In the genomic region with DNA sequence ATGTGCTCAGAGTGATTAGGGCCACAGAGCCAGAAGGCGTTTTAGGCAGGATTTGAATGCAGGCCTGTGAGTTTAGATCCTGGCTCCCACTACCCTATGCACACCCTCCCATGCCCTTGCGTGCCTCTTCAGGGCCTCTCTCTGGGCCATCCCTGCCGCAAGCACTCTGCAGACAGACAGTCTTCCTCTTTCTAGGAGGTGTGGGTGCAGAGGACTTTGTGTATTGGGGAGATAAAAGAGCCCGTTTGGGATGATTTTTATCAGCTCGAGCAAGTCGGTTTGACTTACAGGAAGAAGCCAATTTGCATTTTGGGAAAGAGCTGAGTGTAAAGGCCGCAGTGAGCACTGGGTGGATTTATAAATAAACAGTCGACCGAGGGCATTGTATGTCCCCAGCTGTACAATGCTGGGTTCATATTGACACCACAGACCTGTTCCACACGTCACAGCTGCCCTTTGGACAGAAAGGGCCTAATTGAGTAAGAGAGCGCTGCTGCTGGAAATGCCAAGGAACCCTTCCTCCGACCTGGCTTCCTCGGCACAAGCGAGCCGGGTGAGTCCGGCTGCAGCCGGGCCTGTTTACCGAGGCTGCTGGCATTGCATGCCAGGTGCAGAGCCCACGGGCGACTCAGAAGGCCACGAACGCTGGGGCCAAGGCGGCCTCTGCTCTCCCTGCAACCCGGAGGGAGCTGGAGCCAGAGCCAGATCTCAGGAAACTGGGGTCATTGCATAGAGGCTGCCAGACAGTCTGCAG, we compare ENCODE assay signal across 1 cellular context.
A peak's percentile ranks its signal among the peaks of the same experiment; 100 is the strongest.
TF ChIP-seq lines count a peak whose summit lies in the region.

No MANE protein-coding gene starts in this region.

TF ChIP-seq in HepG2, 621 proteins besides CTCF, POLR2A, EP300 and RAD21 (continued from another document and continues in another):
- TF ChIP-seq, protein P1, sequence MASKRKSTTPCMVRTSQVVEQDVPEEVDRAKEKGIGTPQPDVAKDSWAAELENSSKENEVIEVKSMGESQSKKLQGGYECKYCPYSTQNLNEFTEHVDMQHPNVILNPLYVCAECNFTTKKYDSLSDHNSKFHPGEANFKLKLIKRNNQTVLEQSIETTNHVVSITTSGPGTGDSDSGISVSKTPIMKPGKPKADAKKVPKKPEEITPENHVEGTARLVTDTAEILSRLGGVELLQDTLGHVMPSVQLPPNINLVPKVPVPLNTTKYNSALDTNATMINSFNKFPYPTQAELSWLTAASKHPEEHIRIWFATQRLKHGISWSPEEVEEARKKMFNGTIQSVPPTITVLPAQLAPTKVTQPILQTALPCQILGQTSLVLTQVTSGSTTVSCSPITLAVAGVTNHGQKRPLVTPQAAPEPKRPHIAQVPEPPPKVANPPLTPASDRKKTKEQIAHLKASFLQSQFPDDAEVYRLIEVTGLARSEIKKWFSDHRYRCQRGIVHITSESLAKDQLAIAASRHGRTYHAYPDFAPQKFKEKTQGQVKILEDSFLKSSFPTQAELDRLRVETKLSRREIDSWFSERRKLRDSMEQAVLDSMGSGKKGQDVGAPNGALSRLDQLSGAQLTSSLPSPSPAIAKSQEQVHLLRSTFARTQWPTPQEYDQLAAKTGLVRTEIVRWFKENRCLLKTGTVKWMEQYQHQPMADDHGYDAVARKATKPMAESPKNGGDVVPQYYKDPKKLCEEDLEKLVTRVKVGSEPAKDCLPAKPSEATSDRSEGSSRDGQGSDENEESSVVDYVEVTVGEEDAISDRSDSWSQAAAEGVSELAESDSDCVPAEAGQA (IDR thresholded peaks at IDR 0.05; ENCODE audit: low read depth), result peak; percentile 42; the same call in 1 of the 2 replicates
- TF ChIP-seq, protein P1 (CRISPR knock-in tag; IDR thresholded peaks at IDR 0.05; ENCODE audit: borderline replicate concordance), result no peak
- TF ChIP-seq MBD4 (IDR thresholded peaks at IDR 0.05; ENCODE audit: borderline replicate concordance, low read length), result no peak
- TF ChIP-seq ZNF496 (CRISPR knock-in tag; IDR thresholded peaks at IDR 0.05; ENCODE audit: insufficient replicate concordance), result no peak
- no peak for TF ChIP-seq NONO (IDR thresholded peaks at IDR 0.05)
- peak; percentile 64; the same call in 1 of the 2 replicates for TF ChIP-seq NONO (CRISPR knock-in tag; conservative IDR thresholded peaks at IDR 0.05)
- TF ChIP-seq, protein P2, sequence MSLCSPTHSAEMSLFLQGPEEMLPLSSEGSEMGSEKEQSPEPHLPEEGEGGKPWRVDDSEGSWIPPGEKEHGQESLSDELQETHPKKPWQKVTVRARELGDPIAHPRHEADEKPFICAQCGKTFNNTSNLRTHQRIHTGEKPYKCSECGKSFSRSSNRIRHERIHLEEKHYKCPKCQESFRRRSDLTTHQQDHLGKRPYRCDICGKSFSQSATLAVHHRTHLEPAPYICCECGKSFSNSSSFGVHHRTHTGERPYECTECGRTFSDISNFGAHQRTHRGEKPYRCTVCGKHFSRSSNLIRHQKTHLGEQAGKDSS (CRISPR knock-in tag; IDR thresholded peaks at IDR 0.05; ENCODE audit: borderline replicate concordance, low read depth), result 0 out of 2 replicates have a peak, but pooled peaks have one; percentile 17
- TF ChIP-seq MAFK (conservative IDR thresholded peaks at IDR 0.05 in 1 of 2, IDR thresholded peaks at IDR 0.05 in 1 of 2; ENCODE audit: low read length in 2 of 2), result 0 out of 4 replicates have a peak, but pooled peaks of 1 of the 2 experiments have one; percentile 1
- TF ChIP-seq TAF15 (IDR thresholded peaks at IDR 0.05; ENCODE audit: low read depth, low read length, poor library complexity, severe bottlenecking), result no peak
- TF ChIP-seq, protein P3, sequence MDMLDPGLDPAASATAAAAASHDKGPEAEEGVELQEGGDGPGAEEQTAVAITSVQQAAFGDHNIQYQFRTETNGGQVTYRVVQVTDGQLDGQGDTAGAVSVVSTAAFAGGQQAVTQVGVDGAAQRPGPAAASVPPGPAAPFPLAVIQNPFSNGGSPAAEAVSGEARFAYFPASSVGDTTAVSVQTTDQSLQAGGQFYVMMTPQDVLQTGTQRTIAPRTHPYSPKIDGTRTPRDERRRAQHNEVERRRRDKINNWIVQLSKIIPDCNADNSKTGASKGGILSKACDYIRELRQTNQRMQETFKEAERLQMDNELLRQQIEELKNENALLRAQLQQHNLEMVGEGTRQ (IDR thresholded peaks at IDR 0.05; ENCODE audit: low read depth, low read length), result no peak
- TF ChIP-seq, protein P3 (CRISPR knock-in tag; IDR thresholded peaks at IDR 0.05; ENCODE audit: borderline replicate concordance), result no peak
- no peak for TF ChIP-seq MZF1 (CRISPR knock-in tag; IDR thresholded peaks at IDR 0.05; ENCODE audit: borderline replicate concordance)
- no peak for TF ChIP-seq NFIB (CRISPR knock-in tag; IDR thresholded peaks at IDR 0.05; ENCODE audit: borderline replicate concordance)
- no peak for TF ChIP-seq WIZ (CRISPR knock-in tag; IDR thresholded peaks at IDR 0.05)
- TF ChIP-seq ZNF703 (CRISPR knock-in tag; IDR thresholded peaks at IDR 0.05; ENCODE audit: borderline replicate concordance), result no peak
- TF ChIP-seq, protein P4, sequence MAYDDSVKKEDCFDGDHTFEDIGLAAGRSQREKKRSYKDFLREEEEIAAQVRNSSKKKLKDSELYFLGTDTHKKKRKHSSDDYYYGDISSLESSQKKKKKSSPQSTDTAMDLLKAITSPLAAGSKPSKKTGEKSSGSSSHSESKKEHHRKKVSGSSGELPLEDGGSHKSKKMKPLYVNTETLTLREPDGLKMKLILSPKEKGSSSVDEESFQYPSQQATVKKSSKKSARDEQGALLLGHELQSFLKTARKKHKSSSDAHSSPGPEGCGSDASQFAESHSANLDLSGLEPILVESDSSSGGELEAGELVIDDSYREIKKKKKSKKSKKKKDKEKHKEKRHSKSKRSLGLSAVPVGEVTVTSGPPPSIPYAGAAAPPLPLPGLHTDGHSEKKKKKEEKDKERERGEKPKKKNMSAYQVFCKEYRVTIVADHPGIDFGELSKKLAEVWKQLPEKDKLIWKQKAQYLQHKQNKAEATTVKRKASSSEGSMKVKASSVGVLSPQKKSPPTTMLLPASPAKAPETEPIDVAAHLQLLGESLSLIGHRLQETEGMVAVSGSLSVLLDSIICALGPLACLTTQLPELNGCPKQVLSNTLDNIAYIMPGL (CRISPR knock-in tag; IDR thresholded peaks at IDR 0.05; ENCODE audit: borderline replicate concordance in 1 of 2, low read depth in 1 of 2), result no peak; a peak in 2 of 4 replicates
- TF ChIP-seq HDAC6 (IDR thresholded peaks at IDR 0.05; ENCODE audit: low read depth, low read length), result no peak
- TF ChIP-seq ZFP36L2 (CRISPR knock-in tag; IDR thresholded peaks at IDR 0.05), result no peak
- TF ChIP-seq MTA1 (CRISPR knock-in tag; IDR thresholded peaks at IDR 0.05; ENCODE audit: borderline replicate concordance), result peak; percentile 93; the same call in 1 of the 2 replicates
- TF ChIP-seq, protein P5, sequence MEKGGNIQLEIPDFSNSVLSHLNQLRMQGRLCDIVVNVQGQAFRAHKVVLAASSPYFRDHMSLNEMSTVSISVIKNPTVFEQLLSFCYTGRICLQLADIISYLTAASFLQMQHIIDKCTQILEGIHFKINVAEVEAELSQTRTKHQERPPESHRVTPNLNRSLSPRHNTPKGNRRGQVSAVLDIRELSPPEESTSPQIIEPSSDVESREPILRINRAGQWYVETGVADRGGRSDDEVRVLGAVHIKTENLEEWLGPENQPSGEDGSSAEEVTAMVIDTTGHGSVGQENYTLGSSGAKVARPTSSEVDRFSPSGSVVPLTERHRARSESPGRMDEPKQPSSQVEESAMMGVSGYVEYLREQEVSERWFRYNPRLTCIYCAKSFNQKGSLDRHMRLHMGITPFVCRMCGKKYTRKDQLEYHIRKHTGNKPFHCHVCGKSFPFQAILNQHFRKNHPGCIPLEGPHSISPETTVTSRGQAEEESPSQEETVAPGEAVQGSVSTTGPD (CRISPR knock-in tag; IDR thresholded peaks at IDR 0.05), result peak; percentile 83
- peak; percentile 77 for TF ChIP-seq MEF2D (CRISPR knock-in tag; IDR thresholded peaks at IDR 0.05)
- TF ChIP-seq SNRNP70 (IDR thresholded peaks at IDR 0.05; ENCODE audit: low read depth, low read length), result no peak
- no peak for TF ChIP-seq TSC22D2 (CRISPR knock-in tag; IDR thresholded peaks at IDR 0.05; ENCODE audit: borderline replicate concordance)
- TF ChIP-seq, protein P6, sequence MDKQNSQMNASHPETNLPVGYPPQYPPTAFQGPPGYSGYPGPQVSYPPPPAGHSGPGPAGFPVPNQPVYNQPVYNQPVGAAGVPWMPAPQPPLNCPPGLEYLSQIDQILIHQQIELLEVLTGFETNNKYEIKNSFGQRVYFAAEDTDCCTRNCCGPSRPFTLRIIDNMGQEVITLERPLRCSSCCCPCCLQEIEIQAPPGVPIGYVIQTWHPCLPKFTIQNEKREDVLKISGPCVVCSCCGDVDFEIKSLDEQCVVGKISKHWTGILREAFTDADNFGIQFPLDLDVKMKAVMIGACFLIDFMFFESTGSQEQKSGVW (CRISPR knock-in tag; IDR thresholded peaks at IDR 0.05; ENCODE audit: borderline replicate concordance), result no peak
- no peak for TF ChIP-seq RARG (CRISPR knock-in tag; IDR thresholded peaks at IDR 0.05; ENCODE audit: low read depth)
- TF ChIP-seq NFE2L1 (CRISPR knock-in tag; IDR thresholded peaks at IDR 0.05; ENCODE audit: borderline replicate concordance), result no peak
- TF ChIP-seq, protein P7, sequence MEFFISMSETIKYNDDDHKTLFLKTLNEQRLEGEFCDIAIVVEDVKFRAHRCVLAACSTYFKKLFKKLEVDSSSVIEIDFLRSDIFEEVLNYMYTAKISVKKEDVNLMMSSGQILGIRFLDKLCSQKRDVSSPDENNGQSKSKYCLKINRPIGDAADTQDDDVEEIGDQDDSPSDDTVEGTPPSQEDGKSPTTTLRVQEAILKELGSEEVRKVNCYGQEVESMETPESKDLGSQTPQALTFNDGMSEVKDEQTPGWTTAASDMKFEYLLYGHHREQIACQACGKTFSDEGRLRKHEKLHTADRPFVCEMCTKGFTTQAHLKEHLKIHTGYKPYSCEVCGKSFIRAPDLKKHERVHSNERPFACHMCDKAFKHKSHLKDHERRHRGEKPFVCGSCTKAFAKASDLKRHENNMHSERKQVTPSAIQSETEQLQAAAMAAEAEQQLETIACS (CRISPR knock-in tag; IDR thresholded peaks at IDR 0.05), result no peak
- TF ChIP-seq, protein P8, sequence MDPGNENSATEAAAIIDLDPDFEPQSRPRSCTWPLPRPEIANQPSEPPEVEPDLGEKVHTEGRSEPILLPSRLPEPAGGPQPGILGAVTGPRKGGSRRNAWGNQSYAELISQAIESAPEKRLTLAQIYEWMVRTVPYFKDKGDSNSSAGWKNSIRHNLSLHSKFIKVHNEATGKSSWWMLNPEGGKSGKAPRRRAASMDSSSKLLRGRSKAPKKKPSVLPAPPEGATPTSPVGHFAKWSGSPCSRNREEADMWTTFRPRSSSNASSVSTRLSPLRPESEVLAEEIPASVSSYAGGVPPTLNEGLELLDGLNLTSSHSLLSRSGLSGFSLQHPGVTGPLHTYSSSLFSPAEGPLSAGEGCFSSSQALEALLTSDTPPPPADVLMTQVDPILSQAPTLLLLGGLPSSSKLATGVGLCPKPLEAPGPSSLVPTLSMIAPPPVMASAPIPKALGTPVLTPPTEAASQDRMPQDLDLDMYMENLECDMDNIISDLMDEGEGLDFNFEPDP (CRISPR knock-in tag; conservative IDR thresholded peaks at IDR 0.05), result no peak
- no peak for TF ChIP-seq ZNF274 (CRISPR knock-in tag; IDR thresholded peaks at IDR 0.05)
- TF ChIP-seq GATA4 (IDR thresholded peaks at IDR 0.05; ENCODE audit: borderline replicate concordance, low read depth), result peak; percentile 76; the same call in 1 of the 2 replicates
